In genomic region chr1:7885513-7886298, GRCh38 we compare ENCODE assay signal across 10 cellular contexts. TPM values are rescaled to one million over a fixed set of nuclear protein-coding genes. Genes with fewer than 3 reads are reported as not detected.
DNase-seq lines count a peak whose midpoint lies in the region; ATAC-seq and TF ChIP-seq lines count a peak whose summit lies in the region.
"Had no signal": no experiment of that assay in that cellular context is flagged by ENCODE, and none has a peak within 500 bp of the region (broad histone marks: within the 10 kb centered on the region; RNA-seq: fewer than 3 reads in every experiment).

No MANE protein-coding gene starts in this region.

- no peak overlapping the region for H2BK5ac ChIP-seq in trophoblast cell (ENCODE audit: low read depth, low read length, poor library complexity)

- no peak overlapping the region for H4K91ac ChIP-seq in trophoblast cell (ENCODE audit: low read depth, low read length)

- 11% methylated on average over 4 of the region's 26 CpGs for WGBS in mammary epithelial cell (ENCODE audit: low coverage, missing lambda C conversion rate)
- WGBS in trophoblast cell (ENCODE audit: extremely low coverage, insufficient coverage, insufficient read length) = no CpG with 5 or more reads among the region's 26 CpGs

- H3K79me2 ChIP-seq in mammary epithelial cell (ENCODE audit: insufficient read depth, low read length) (no peaks in the 10 kb centered on the region), trophoblast cell (ENCODE audit: control insufficient read depth, insufficient read depth, low read length, poor library complexity) (no peaks in the 10 kb centered on the region)

- H2AK5ac ChIP-seq in trophoblast cell (ENCODE audit: low read length) = no peak overlapping the region

- no peak overlapping the region for H3K14ac ChIP-seq in trophoblast cell (ENCODE audit: low read length)

- H3K9me3 ChIP-seq in mammary epithelial cell (replicated peaks; ENCODE audit: insufficient read depth, low read length) = no peaks in the 10 kb centered on the region
- H3K9me3 ChIP-seq in trophoblast cell (ENCODE audit: insufficient read depth, low read depth, low read length) = no peaks in the 10 kb centered on the region
- H3K9me3 ChIP-seq in gastrocnemius medialis = no peaks in the 10 kb centered on the region

- no peak overlapping the region for H2BK12ac ChIP-seq in trophoblast cell (ENCODE audit: low read length)

- no peak for TF ChIP-seq CTCF in mammary epithelial cell (conservative IDR thresholded peaks at IDR 0.05 in 1 of 2, IDR thresholded peaks at IDR 0.05 in 1 of 2; ENCODE audit: extremely low read depth in 1 of 2, insufficient read depth in 1 of 2, low read depth in 1 of 2, low read length in 2 of 2)
- no peak for TF ChIP-seq CTCF in gastrocnemius medialis (IDR thresholded peaks at IDR 0.05 in 4 of 5, conservative IDR thresholded peaks at IDR 0.05 in 1 of 5)

- no peak for TF ChIP-seq POLR2A in gastrocnemius medialis (IDR thresholded peaks at IDR 0.05)

- no peak overlapping the region for H3K4me3 ChIP-seq in mammary epithelial cell (replicated peaks in 1 of 3; ENCODE audit: insufficient read depth in 1 of 3, low read depth in 2 of 3, low read length in 3 of 3)
- H3K4me3 ChIP-seq in trophoblast cell (ENCODE audit: low read depth, low read length) = peak overlapping the region; percentile 57
- H3K4me3 ChIP-seq in gastrocnemius medialis = no peak overlapping the region
- H3K4me3 ChIP-seq: PC-9 had no signal

- no peak overlapping the region for H4K8ac ChIP-seq in trophoblast cell (ENCODE audit: low read depth, low read length)

- dilution Hi-C loops in mammary epithelial cell (cut with HindIII; ENCODE audit: low sequenced_read_pairs) = no loop called here

- H3K4me2 ChIP-seq in mammary epithelial cell (ENCODE audit: insufficient read depth, low read depth, low read length) = peak overlapping the region; percentile 34
- no peak overlapping the region for H3K4me2 ChIP-seq in trophoblast cell (ENCODE audit: low read length)
- H3K4me2 ChIP-seq: PC-9 had no signal

- no peaks in the 10 kb centered on the region for H3K79me1 ChIP-seq in trophoblast cell (ENCODE audit: low read length)

- no TSS peak for BruUV-seq in mammary epithelial cell (replicated peaks; lab: Mats Ljungman, UMichigan)

- no peak overlapping the region for H2BK120ac ChIP-seq in trophoblast cell (ENCODE audit: insufficient read depth, low read length, poor library complexity)

- intact Hi-C loops in mammary epithelial cell (cut with micrococcal nuclease) (no loop called here), gastrocnemius medialis (cut with DNase I; ENCODE audit: low total_unique reads) (no loop called here)

- no peak overlapping the region for H3K18ac ChIP-seq in trophoblast cell (ENCODE audit: low read length)

- H2AFZ ChIP-seq in mammary epithelial cell (ENCODE audit: low read depth, low read length) (peak overlapping the region; percentile 23), trophoblast cell (ENCODE audit: insufficient read depth, low read length, poor library complexity) (no peak overlapping the region)
- H2AFZ ChIP-seq: PC-9 had no signal

- H3K36me3 ChIP-seq in mammary epithelial cell (ENCODE audit: insufficient read depth, low read length) (no peaks in the 10 kb centered on the region), trophoblast cell (ENCODE audit: control insufficient read depth in 1 of 2, insufficient read depth in 2 of 2, low read length in 2 of 2) (no peaks in the 10 kb centered on the region), gastrocnemius medialis (no peaks in the 10 kb centered on the region)

- H3K4ac ChIP-seq in trophoblast cell (ENCODE audit: low read depth, low read length) = no peak overlapping the region

- H3K27me3 ChIP-seq in mammary epithelial cell (ENCODE audit: insufficient read depth, low read length) (no peaks in the 10 kb centered on the region), trophoblast cell (ENCODE audit: insufficient read depth, low read length) (no peaks in the 10 kb centered on the region), gastrocnemius medialis (peaks cover 23 to 35% (median 24%) of the 10 kb centered on the region in 3 donors)

- H4K12ac ChIP-seq in trophoblast cell (ENCODE audit: low read depth, low read length) = no peak overlapping the region

- no peak overlapping the region for H3K23ac ChIP-seq in trophoblast cell (ENCODE audit: low read length)

- DNase-seq in ELR (ENCODE audit: low read depth) (peak; percentile 18), NCI-H2171 treated with DMSO at 0.1 percent for 48 hours (lab: John Stamatoyannopoulos, UW) (peak; percentile 25), mammary epithelial cell (peak; percentile 56), trophoblast cell (peak; percentile 21 to 45), gastrocnemius medialis (no peak), GM19240 (ENCODE audit: insufficient read length, low spot score) (no peak), medulla oblongata (ENCODE audit: extremely low spot score) (no peak)

- H3K4me1 ChIP-seq in mammary epithelial cell (ENCODE audit: insufficient read depth, low read length) = peaks cover 6% of the 10 kb centered on the region
- H3K4me1 ChIP-seq in trophoblast cell (ENCODE audit: control insufficient read depth in 1 of 2, insufficient read depth in 2 of 2, low read length in 2 of 2) = no peaks in the 10 kb centered on the region
- no peaks in the 10 kb centered on the region for H3K4me1 ChIP-seq in gastrocnemius medialis

- no peaks in the 10 kb centered on the region for H4K20me1 ChIP-seq in mammary epithelial cell (ENCODE audit: insufficient read depth, low read length)

- H3K9ac ChIP-seq in mammary epithelial cell (ENCODE audit: insufficient read depth, low read length) (no peak overlapping the region), trophoblast cell (ENCODE audit: low read length) (no peak overlapping the region)

- ATAC-seq in gastrocnemius medialis = no peak
- ATAC-seq in activated CD4-positive, CD25-positive, alpha-beta regulatory T cell treated with anti-CD3 and anti-CD28 coated beads, Interleukin-2, amount 50 U/mL, for 24 hours = no peak

- H3K27ac ChIP-seq in mammary epithelial cell (ENCODE audit: insufficient read depth, low read depth, low read length) = no peak overlapping the region
- H3K27ac ChIP-seq in trophoblast cell (ENCODE audit: low read depth, low read length) = no peak overlapping the region
- no peak overlapping the region for H3K27ac ChIP-seq in gastrocnemius medialis
- H3K27ac ChIP-seq: PC-9 had no signal

- in situ Hi-C loops in mammary epithelial cell (cut with MboI; ENCODE audit: low sequenced_read_pairs in 2 of 2) (no loop called here), gastrocnemius medialis (cut with MboI; ENCODE audit: low sequenced_read_pairs in 4 of 4) (no loop called here)

- CTCF ChIA-PET in mammary epithelial cell (lab: Charles Lee; ENCODE audit: low non-redundant PET) = no interaction called here

RNA-seq across cellular contexts. Expression of gene UTS2, which starts 32.8 kb away (rescaled TPM):
- total RNA-seq in mammary epithelial cell = not detected
- polyA plus RNA-seq in mammary epithelial cell = not detected
- not detected for polyA minus RNA-seq in mammary epithelial cell
- not detected in 2 replicates for polyA plus RNA-seq in trophoblast cell (2013)
- total RNA-seq in gastrocnemius medialis = not detected
- total RNA-seq: skeletal muscle tissue had no signal

RNA-seq across cellular contexts. Expression of gene TNFRSF9, which starts 54.9 kb away (rescaled TPM):
- total RNA-seq in mammary epithelial cell (not detected), gastrocnemius medialis (under 1 TPM in 2 of 4 donors, not detected in 2; 0.05 to 0.20 TPM)
- polyA plus RNA-seq in mammary epithelial cell = not detected
- polyA minus RNA-seq in mammary epithelial cell = not detected
- 0.04 and 0.10 TPM in 2 replicates for polyA plus RNA-seq in trophoblast cell (2013)

Comparison
In these comparisons a context has a peak if more than half of its experiments do, and no peak if none do; other contexts are left out.
1. DNase-seq: peak in ELR (single experiment), NCI-H2171 treated with DMSO at 0.1 percent for 48 hours (single experiment), mammary epithelial cell (single experiment) and trophoblast cell (2 of 2); none in gastrocnemius medialis (0 of 2), GM19240 (single experiment) and medulla oblongata (single experiment).